In genomic region chr10:101292194-101293006, GRCh38 we compare ENCODE assay signal across 8 cellular contexts.
DNase-seq lines count a peak whose midpoint lies in the region; ATAC-seq, FAIRE-seq and TF ChIP-seq lines count a peak whose summit lies in the region.

No MANE protein-coding gene starts in this region.

- no peaks in the 10 kb centered on the region for H3K9me3 Mint-ChIP-seq in activated naive CD4-positive, alpha-beta T cell treated with anti-CD3 and anti-CD28 coated beads, Interleukin-2, amount 50 U/mL, for 72 hours

- no peak for FAIRE-seq in A549 (lab: Jason Lieb, UNC)

- no peak for TF ChIP-seq POLR2A in A549 (IDR thresholded peaks at IDR 0.05; ENCODE audit: low read length)

- H3K9me3 ChIP-seq in A549 (no peaks in the 10 kb centered on the region), psoas muscle (no peaks in the 10 kb centered on the region)

- no peak for TF ChIP-seq RAD21 in A549 (conservative IDR thresholded peaks at IDR 0.05 in 1 of 2, IDR thresholded peaks at IDR 0.05 in 1 of 2)

- H3K4me3 ChIP-seq in A549 (peak overlapping the region; percentile 63), HL-60 (replicated peaks; ENCODE audit: insufficient read depth, low read length) (peak overlapping the region; percentile 25), psoas muscle (peak overlapping the region; percentile 81)

- H3K36me3 Mint-ChIP-seq in activated naive CD4-positive, alpha-beta T cell treated with anti-CD3 and anti-CD28 coated beads, Interleukin-2, amount 50 U/mL, for 72 hours, result no peaks in the 10 kb centered on the region

- POLR2A ChIA-PET in A549 (lab: Yijun Ruan, JAX), result interaction anchor here (0.6 to 1.0 kb wide), 2 partner anchors 78 to 703 kb away, joined by 3 to 6 read pairs; no protein-coding TSS in a partner anchor

- intact Hi-C loops in left cardiac atrium (cut with DNase I), result loop anchor here (10.0 kb wide), 2 partner anchors 172 to 272 kb away; no protein-coding TSS in a partner anchor
- intact Hi-C loops in psoas muscle (cut with DNase I), result loop anchor here in 1 of 2 donors (5.0 kb wide), 2 partner anchors 40 to 65 kb away; partner anchors contain the start of gene LBX1

- no peak for TF ChIP-seq EP300 in A549 (IDR thresholded peaks at IDR 0.05)

- TF ChIP-seq CTCF in A549 (IDR thresholded peaks at IDR 0.05), result no peak
- TF ChIP-seq CTCF in HL-60 (IDR thresholded peaks at IDR 0.05; ENCODE audit: insufficient read depth, low read length), result no peak
- TF ChIP-seq CTCF in psoas muscle (IDR thresholded peaks at IDR 0.05), result no peak

- H3K27ac Mint-ChIP-seq in activated naive CD4-positive, alpha-beta T cell treated with anti-CD3 and anti-CD28 coated beads, Interleukin-2, amount 50 U/mL, for 72 hours, result no peak overlapping the region

- H3K4me1 ChIP-seq in A549 (peaks cover 6% of the 10 kb centered on the region; the same call in 1 of the 3 replicates), psoas muscle (peaks cover 24% of the 10 kb centered on the region)

- H3K36me3 ChIP-seq in psoas muscle (ENCODE audit: insufficient read depth in 1 of 2, low read depth in 1 of 2), result no peaks in the 10 kb centered on the region

- H3K27ac ChIP-seq in A549, result peak overlapping the region; percentile 8 to 82; a peak in 5 of 6 replicates
- H3K27ac ChIP-seq in HL-60 (replicated peaks), result no peak overlapping the region
- peak overlapping the region; percentile 88 for H3K27ac ChIP-seq in psoas muscle

- peak; percentile 42 to 52 for ATAC-seq in A549
- ATAC-seq in activated naive CD4-positive, alpha-beta T cell treated with anti-CD3 and anti-CD28 coated beads, Interleukin-2, amount 50 U/mL, for 72 hours, result peak; percentile 16 to 24
- ATAC-seq in left cardiac atrium, result peak; percentile 80 to 81
- ATAC-seq in psoas muscle, result peak; percentile 42 to 83 (median 81)
- ATAC-seq in activated CD4-positive, CD25-positive, alpha-beta regulatory T cell treated with anti-CD3 and anti-CD28 coated beads, Interleukin-2, amount 50 U/mL, for 24 hours, result no peak
- no peak for ATAC-seq in HG02642 (IDR thresholded peaks at IDR 0.05; ENCODE audit: poor library complexity, unreplicated experiment)

- WGBS in A549 (ENCODE audit: missing lambda C conversion rate), result 15% methylated on average over 28 of the region's 65 CpGs
- WGBS in psoas muscle, 3 donors, result 0 to 1% (median 1%) methylated on average over 56 to 65 of the region's 65 CpGs

- no peak for DNase-seq in A549 (ENCODE audit: low read depth in 1 of 2, low spot score in 1 of 2)
- DNase-seq in HL-60 (ENCODE audit: low read depth in 1 of 2, low spot score in 1 of 2), result no peak
- no peak for DNase-seq in activated naive CD4-positive, alpha-beta T cell treated with anti-CD3 and anti-CD28 coated beads, Interleukin-2, amount 50 U/mL, for 72 hours (ENCODE audit: low spot score in 2 of 2)
- DNase-seq in left cardiac atrium, result peak; percentile 34
- DNase-seq in psoas muscle, result peak in 1 of 2 donors; percentile 65
- no peak for DNase-seq in OCI-M2 (lab: John Stamatoyannopoulos, UW; ENCODE audit: unreplicated experiment)

- H3K4me2 ChIP-seq in A549, result peak overlapping the region; percentile 96

- CTCF ChIA-PET in A549 (lab: Yijun Ruan, JAX), result interaction anchor here (0.6 to 15.8 kb wide), 44 partner anchors 9 to 284 kb away, joined by 3 to 253 read pairs (median 4); partner anchors contain the start of gene LBX1

- H3K27me3 ChIP-seq in HL-60 (ENCODE audit: insufficient read depth, poor library complexity, severe bottlenecking), result peaks cover 56% of the 10 kb centered on the region
- H3K27me3 ChIP-seq in psoas muscle (ENCODE audit: insufficient read depth in 3 of 3, low read length in 2 of 3), result peaks cover 0 to 17% (median 0%) of the 10 kb centered on the region in 3 donors

TF ChIP-seq in A549, 52 proteins besides CTCF, POLR2A, EP300 and RAD21:
- TF ChIP-seq MAZ (IDR thresholded peaks at IDR 0.05; ENCODE audit: borderline replicate concordance, low read depth, low read length) (no peak), E2F6 (IDR thresholded peaks at IDR 0.05; ENCODE audit: borderline replicate concordance, low read depth) (no peak), SMC3 (IDR thresholded peaks at IDR 0.05) (no peak), CBX8 (IDR thresholded peaks at IDR 0.05) (no peak), ELK1 (IDR thresholded peaks at IDR 0.05; ENCODE audit: low read depth, low read length) (no peak), POLR2AphosphoS2 (conservative IDR thresholded peaks at IDR 0.05; ENCODE audit: low read length) (no peak), FOSB (CRISPR knock-in tag; IDR thresholded peaks at IDR 0.05) (no peak), NPAS2 (CRISPR knock-in tag; IDR thresholded peaks at IDR 0.05; ENCODE audit: borderline replicate concordance) (no peak), HOXB5 (CRISPR knock-in tag; IDR thresholded peaks at IDR 0.05) (no peak), EHMT2 (IDR thresholded peaks at IDR 0.05; ENCODE audit: low read depth) (no peak), KDM1A (IDR thresholded peaks at IDR 0.05; ENCODE audit: low read depth) (no peak)

Comparison
In these comparisons a context has a peak if more than half of its experiments do, and no peak if none do; other contexts are left out.
1. ATAC-seq: peak in A549 (2 of 2), activated naive CD4-positive, alpha-beta T cell treated with anti-CD3 and anti-CD28 coated beads, Interleukin-2, amount 50 U/mL, for 72 hours (2 of 2), left cardiac atrium (2 of 2) and psoas muscle (4 of 4); none in activated CD4-positive, CD25-positive, alpha-beta regulatory T cell treated with anti-CD3 and anti-CD28 coated beads, Interleukin-2, amount 50 U/mL, for 24 hours (0 of 2) and HG02642 (single experiment).
2. H3K4me3 ChIP-seq: peak in every context shown above with its lines; median percentile 81 in psoas muscle; 63 in A549; 25 in HL-60.